In genomic region chr6:40395698-40396076, GRCh38 we compare ENCODE assay signal across 15 cellular contexts.
"Had no signal": no experiment of that assay in that cellular context is flagged by ENCODE, and none has a peak within 500 bp of the region (broad histone marks: within the 10 kb centered on the region; RNA-seq: fewer than 3 reads in every experiment).

No MANE protein-coding gene starts in this region.

- H3K4me3 ChIP-seq: heart left ventricle, mucosa of descending colon, right atrium auricular region, smooth muscle cell, testis, tibial nerve had no signal

- H3K36me3 ChIP-seq: heart left ventricle, neutrophil, right atrium auricular region, tibial nerve had no signal

- H3K27me3 ChIP-seq: neutrophil, right atrium auricular region, testis, tibial nerve had no signal

- H3K27ac ChIP-seq: heart left ventricle, neutrophil, right atrium auricular region, testis, tibial nerve had no signal

- ATAC-seq: effector memory CD8-positive, alpha-beta T cell; naive thymus-derived CD8-positive, alpha-beta T cell; stimulated activated effector memory CD8-positive, alpha-beta T cell treated with anti-CD3 and anti-CD28 coated beads, Interleukin-12 subunit alpha, Interleukin-12 subunit beta, amount 100 ng/mL, for 72 hours had no signal

- H3K9me3 ChIP-seq: heart left ventricle, mucosa of descending colon, neutrophil, right atrium auricular region, testis, tibial nerve had no signal

- DNase-seq: effector memory CD8-positive, alpha-beta T cell; foreskin melanocyte; heart left ventricle; hippocampal formation; mammary epithelial cell; stimulated activated CD4-positive, alpha-beta T cell treated with anti-CD3 and anti-CD28 coated beads, Interleukin-4, amount 100 ng/mL, for 1 hour; stimulated activated CD8-positive, alpha-beta memory T cell treated with anti-CD3 and anti-CD28 coated beads, Interleukin-4, amount 100 ng/mL, for 48 hours had no signal

- H3K4me1 ChIP-seq: heart left ventricle, right atrium auricular region, testis, tibial nerve had no signal
